1 cellular context compared by ENCODE assay signal in the genomic region with DNA sequence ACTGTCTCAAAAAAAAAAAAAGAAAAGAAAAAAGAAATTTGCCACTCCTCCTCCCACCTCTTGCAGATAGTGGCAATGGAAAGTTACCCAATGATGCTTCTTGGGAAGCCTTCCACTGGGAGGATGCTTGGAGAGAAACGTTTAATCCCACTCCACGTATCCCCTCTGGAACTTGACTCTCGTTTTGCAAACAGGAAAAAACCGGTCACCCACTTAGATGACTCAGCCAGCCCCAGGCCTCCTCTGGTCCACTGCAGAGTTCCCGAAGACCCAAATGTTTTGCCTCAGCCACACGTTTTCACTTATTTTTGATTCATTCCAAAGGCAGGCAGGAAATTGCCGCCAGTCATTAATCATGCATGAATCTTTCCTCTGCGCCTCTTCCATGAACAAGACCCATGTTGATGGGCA.
TF ChIP-seq lines count a peak whose summit lies in the region.

No MANE protein-coding gene starts in this region.

TF ChIP-seq in A549, 52 proteins besides CTCF, POLR2A, EP300 and RAD21 (continued from another document):
- no peak for TF ChIP-seq PBX3 (IDR thresholded peaks at IDR 0.05)
